8 cellular contexts compared by ENCODE assay signal in the genomic region with DNA sequence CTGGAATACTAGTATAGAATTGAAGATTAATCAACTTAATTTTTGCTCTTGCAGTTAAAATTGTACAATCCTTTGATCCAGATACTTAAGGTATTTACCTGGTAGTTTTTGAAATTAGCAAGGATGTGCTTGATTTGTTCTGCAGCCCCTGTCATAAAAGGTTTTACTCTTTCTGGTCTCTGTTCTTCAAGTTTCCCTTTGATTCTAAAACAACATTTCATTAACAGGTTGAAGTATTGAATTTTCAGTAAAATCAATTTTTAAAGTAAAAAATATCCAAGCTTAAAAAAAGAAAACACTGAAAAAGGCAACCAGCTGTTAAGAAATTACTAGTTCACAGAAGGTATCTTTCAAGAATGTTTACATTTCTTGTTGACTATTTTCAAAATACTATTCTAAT. TPM values are rescaled to one million over a fixed set of nuclear protein-coding genes. Genes with fewer than 3 reads are reported as not detected.
DNase-seq lines count a peak whose midpoint lies in the region; ATAC-seq and TF ChIP-seq lines count a peak whose summit lies in the region.

No MANE protein-coding gene starts in this region.

- H3K79me1 ChIP-seq in trophoblast cell (ENCODE audit: low read length): peaks cover 10% of the 10 kb centered on the region

- H3K27me3 ChIP-seq in RWPE2 (ENCODE audit: insufficient read depth, poor library complexity, severe bottlenecking): no peaks in the 10 kb centered on the region
- H3K27me3 ChIP-seq in esophagus muscularis mucosa: no peaks in the 10 kb centered on the region
- no peaks in the 10 kb centered on the region for H3K27me3 ChIP-seq in trophoblast cell (ENCODE audit: insufficient read depth, low read length)

- H3K4me1 ChIP-seq in ES-I3 (ENCODE audit: insufficient read depth, low read length): peaks cover 11% of the 10 kb centered on the region; the same call in 1 of the 2 replicates
- H3K4me1 ChIP-seq in RWPE2 (ENCODE audit: insufficient read depth, poor library complexity, severe bottlenecking): peaks cover 25% of the 10 kb centered on the region
- H3K4me1 ChIP-seq in esophagus muscularis mucosa: peaks cover 62 to 73% (median 69%) of the 10 kb centered on the region in 4 donors
- peaks cover 3 to 7% of the 10 kb centered on the region in 2 experiments for H3K4me1 ChIP-seq in trophoblast cell (ENCODE audit: control insufficient read depth in 1 of 2, insufficient read depth in 2 of 2, low read length in 2 of 2)

- H3K18ac ChIP-seq in trophoblast cell (ENCODE audit: low read length): no peak overlapping the region

- TF ChIP-seq CTCF in RWPE2 (IDR thresholded peaks at IDR 0.05; ENCODE audit: poor library complexity, severe bottlenecking): no peak
- no peak for TF ChIP-seq CTCF in esophagus muscularis mucosa (IDR thresholded peaks at IDR 0.05)

- H4K91ac ChIP-seq in trophoblast cell (ENCODE audit: low read depth, low read length): no peak overlapping the region

- peaks cover 14% of the 10 kb centered on the region for H3K79me2 ChIP-seq in trophoblast cell (ENCODE audit: control insufficient read depth, insufficient read depth, low read length, poor library complexity)

- H3K9ac ChIP-seq in ES-I3 (ENCODE audit: low read depth, low read length) (peak overlapping the region; percentile 85), trophoblast cell (ENCODE audit: low read length) (no peak overlapping the region)

- H3K23ac ChIP-seq in trophoblast cell (ENCODE audit: low read length): no peak overlapping the region

- no peak overlapping the region for H3K4ac ChIP-seq in trophoblast cell (ENCODE audit: low read depth, low read length)

- no peak overlapping the region for H2AK5ac ChIP-seq in trophoblast cell (ENCODE audit: low read length)

- H3K36me3 ChIP-seq in ES-I3 (ENCODE audit: insufficient read depth, low read length) (peaks cover 34% of the 10 kb centered on the region), RWPE2 (ENCODE audit: low read depth) (peaks cover 76% of the 10 kb centered on the region), esophagus muscularis mucosa (peaks cover 43 to 63% (median 53%) of the 10 kb centered on the region in 4 donors), trophoblast cell (ENCODE audit: control insufficient read depth in 1 of 2, insufficient read depth in 2 of 2, low read length in 2 of 2) (peaks cover 17 to 39% of the 10 kb centered on the region in 2 experiments)

- peak overlapping the region; percentile 94 for H3K4me2 ChIP-seq in trophoblast cell (ENCODE audit: low read length)

- no peak for TF ChIP-seq EP300 in esophagus muscularis mucosa (IDR thresholded peaks at IDR 0.05)

- H3K4me3 ChIP-seq in RWPE2 (ENCODE audit: severe bottlenecking): peak overlapping the region; percentile 71
- H3K4me3 ChIP-seq in esophagus muscularis mucosa: peak overlapping the region; percentile 83 to 100 (median 92)
- H3K4me3 ChIP-seq in trophoblast cell (ENCODE audit: low read depth, low read length): no peak overlapping the region

- H3K27ac ChIP-seq in RWPE2 (ENCODE audit: poor library complexity, severe bottlenecking) (peak overlapping the region; percentile 95), esophagus muscularis mucosa (replicated peaks in 1 of 4) (peak overlapping the region; percentile 99 to 100 (median 100)), trophoblast cell (ENCODE audit: low read depth, low read length) (no peak overlapping the region)

- H2BK120ac ChIP-seq in trophoblast cell (ENCODE audit: insufficient read depth, low read length, poor library complexity): no peak overlapping the region

- ATAC-seq in RWPE2 (ENCODE audit: low read depth) (no peak), HG02623 (IDR thresholded peaks at IDR 0.05; ENCODE audit: unreplicated experiment) (no peak), HG02884 (IDR thresholded peaks at IDR 0.05; ENCODE audit: unreplicated experiment) (no peak)

- no peak overlapping the region for H3K14ac ChIP-seq in trophoblast cell (ENCODE audit: low read length)

- H3K9me3 ChIP-seq in ES-I3 (ENCODE audit: control insufficient read depth, insufficient read depth, low read length): no peaks in the 10 kb centered on the region
- no peaks in the 10 kb centered on the region for H3K9me3 ChIP-seq in RWPE2 (ENCODE audit: severe bottlenecking)
- H3K9me3 ChIP-seq in esophagus muscularis mucosa: no peaks in the 10 kb centered on the region
- peaks cover 3% of the 10 kb centered on the region for H3K9me3 ChIP-seq in trophoblast cell (ENCODE audit: insufficient read depth, low read depth, low read length)

- no peak overlapping the region for H2BK5ac ChIP-seq in trophoblast cell (ENCODE audit: low read depth, low read length, poor library complexity)

- no peak overlapping the region for H4K12ac ChIP-seq in trophoblast cell (ENCODE audit: low read depth, low read length)

- H2AFZ ChIP-seq in trophoblast cell (ENCODE audit: insufficient read depth, low read length, poor library complexity): no peak overlapping the region

- TF ChIP-seq POLR2A in esophagus muscularis mucosa (IDR thresholded peaks at IDR 0.05; ENCODE audit: low read depth): no peak

- intact Hi-C loops in esophagus muscularis mucosa (cut with DNase I): no loop called here

- DNase-seq in RWPE2 (ENCODE audit: low spot score) (no peak), esophagus muscularis mucosa (ENCODE audit: extremely low spot score) (no peak), trophoblast cell (no peak), SHP77 treated with DMSO at 0.1 percent for 48 hours (lab: John Stamatoyannopoulos, UW) (no peak), NCI-H345 treated with DMSO at 0.1 percent for 48 hours (lab: John Stamatoyannopoulos, UW; ENCODE audit: unreplicated experiment) (no peak)

- no peak overlapping the region for H4K8ac ChIP-seq in trophoblast cell (ENCODE audit: low read depth, low read length)

- no peak overlapping the region for H2BK12ac ChIP-seq in trophoblast cell (ENCODE audit: low read length)

RNA-seq across cellular contexts. Expression of gene TPT1, which starts 1.6 kb away (rescaled TPM):
- 1,000 to 10,000 TPM; 1,985 to 5,244 (median 2,921) TPM for total RNA-seq in esophagus muscularis mucosa
- polyA plus RNA-seq in trophoblast cell (2013): 3,985 and 4,109 TPM in 2 replicates
